Comparison of ENCODE assay signal across 16 cellular contexts in genomic region chr4:79949186-79949585, GRCh38.
DNase-seq lines count a peak whose midpoint lies in the region; ATAC-seq and TF ChIP-seq lines count a peak whose summit lies in the region.
"Had no signal": no experiment of that assay in that cellular context is flagged by ENCODE, and none has a peak within 500 bp of the region (broad histone marks: within the 10 kb centered on the region; RNA-seq: fewer than 3 reads in every experiment).

No MANE protein-coding gene starts in this region.

- no peak for ATAC-seq in activated T-helper 17 cell treated with anti-CD3 and anti-CD28 coated beads, Interleukin-2, amount 50 U/mL, for 72 hours (replicated peaks)
- ATAC-seq in GM21619 (IDR thresholded peaks at IDR 0.05; ENCODE audit: unreplicated experiment): no peak
- ATAC-seq in GM18861 (IDR thresholded peaks at IDR 0.05; ENCODE audit: unreplicated experiment): no peak
- ATAC-seq: GM12878 had no signal

- no peaks in the 10 kb centered on the region for H3K27me3 Mint-ChIP-seq in activated T-helper 17 cell treated with anti-CD3 and anti-CD28 coated beads, Interleukin-2, amount 50 U/mL, for 72 hours

- no peaks in the 10 kb centered on the region for H3K9me3 ChIP-seq in neural cell (ENCODE audit: low read length)
- H3K9me3 ChIP-seq: BLaER1 had no signal

- no peaks in the 10 kb centered on the region for H3K36me3 ChIP-seq in neural cell (ENCODE audit: insufficient read depth, low read length)
- H3K36me3 ChIP-seq: BLaER1 had no signal

- TF ChIP-seq RAD21 in neural cell (conservative IDR thresholded peaks at IDR 0.05): no peak

- no peak overlapping the region for H3K4me3 Mint-ChIP-seq in activated T-helper 17 cell treated with anti-CD3 and anti-CD28 coated beads, Interleukin-2, amount 50 U/mL, for 72 hours
- H3K4me3 Mint-ChIP-seq: HFFc6 had no signal

- no peaks in the 10 kb centered on the region for H3F3A ChIP-seq in neural cell (ENCODE audit: insufficient read depth, low read length, poor library complexity, severe bottlenecking)

- H3K27ac ChIP-seq in neural cell (ENCODE audit: low read length): no peak overlapping the region
- H3K27ac ChIP-seq: BLaER1 had no signal

- no peak for TF ChIP-seq CTCF in neural cell (IDR thresholded peaks at IDR 0.05; ENCODE audit: poor library complexity, severe bottlenecking)

- TF ChIP-seq EP300 in neural cell (conservative IDR thresholded peaks at IDR 0.05; ENCODE audit: poor library complexity, severe bottlenecking): no peak

- peak; percentile 40 for DNase-seq in NCI-H82 (lab: John Stamatoyannopoulos, UW)
- DNase-seq in NCI-H82 treated with DMSO at 0.1 percent for 48 hours (lab: John Stamatoyannopoulos, UW; ENCODE audit: unreplicated experiment): no peak
- DNase-seq in NCI-H146 treated with DMSO at 0.1 percent for 48 hours (lab: John Stamatoyannopoulos, UW; ENCODE audit: unreplicated experiment): peak; percentile 36
- DNase-seq in SKM-1 treated with dmso at 0.1 percent for 144 hours (lab: John Stamatoyannopoulos, UW; ENCODE audit: unreplicated experiment): no peak
- DNase-seq: 8988T, AML-193, Calu3, DMS 273 treated with DMSO at 0.1 percent for 48 hours, HCEC 1CT, HFFc6 had no signal

- no peaks in the 10 kb centered on the region for H4K20me1 ChIP-seq in neural cell (ENCODE audit: insufficient read depth)
- H4K20me1 ChIP-seq: BLaER1 had no signal

- H3K36me3 Mint-ChIP-seq in activated T-helper 17 cell treated with anti-CD3 and anti-CD28 coated beads, Interleukin-2, amount 50 U/mL, for 72 hours (ENCODE audit: low read depth): peaks cover 8% of the 10 kb centered on the region

- no peak overlapping the region for H3K9ac ChIP-seq in neural cell (ENCODE audit: low read length)
- H3K9ac ChIP-seq: BLaER1 had no signal

- no peak overlapping the region for H3K4me2 ChIP-seq in neural cell (ENCODE audit: low read length)
- H3K4me2 ChIP-seq: BLaER1 had no signal

- H2AFZ ChIP-seq in neural cell (ENCODE audit: low read depth, low read length): no peak overlapping the region

- H3K9me2 ChIP-seq in neural cell (ENCODE audit: insufficient read depth, low read length): no peaks in the 10 kb centered on the region

- H3K27ac Mint-ChIP-seq in activated T-helper 17 cell treated with anti-CD3 and anti-CD28 coated beads, Interleukin-2, amount 50 U/mL, for 72 hours: peak overlapping the region; percentile 28

- H3K4me1 Mint-ChIP-seq in activated T-helper 17 cell treated with anti-CD3 and anti-CD28 coated beads, Interleukin-2, amount 50 U/mL, for 72 hours: peaks cover 10% of the 10 kb centered on the region

- H3K79me2 ChIP-seq in neural cell (replicated peaks; ENCODE audit: insufficient read depth, low read length): no peaks in the 10 kb centered on the region

- H3K4me3 ChIP-seq in neural cell (ENCODE audit: low read length): no peak overlapping the region
- H3K4me3 ChIP-seq: BLaER1, GM12878 had no signal

- H3K27me3 ChIP-seq in neural cell (ENCODE audit: insufficient read depth, low read depth, low read length): no peaks in the 10 kb centered on the region
- H3K27me3 ChIP-seq: BLaER1 had no signal

- H3K9me3 Mint-ChIP-seq in activated T-helper 17 cell treated with anti-CD3 and anti-CD28 coated beads, Interleukin-2, amount 50 U/mL, for 72 hours: no peaks in the 10 kb centered on the region
- H3K9me3 Mint-ChIP-seq: HFFc6 had no signal

TF ChIP-seq in neural cell, 6 proteins besides CTCF, POLR2A, EP300 and RAD21:
- TF ChIP-seq POLR2AphosphoS5 (IDR thresholded peaks at IDR 0.05) (peak; percentile 35), MXI1 (conservative IDR thresholded peaks at IDR 0.05; ENCODE audit: poor library complexity, severe bottlenecking) (no peak), TAF1 (IDR thresholded peaks at IDR 0.05; ENCODE audit: low read depth) (no peak), EZH2 (IDR thresholded peaks at IDR 0.05; ENCODE audit: borderline replicate concordance, insufficient read depth, low read length, poor library complexity, severe bottlenecking) (no peak)

Comparison
In these comparisons a context has a peak if more than half of its experiments do, and no peak if none do; other contexts are left out.
1. DNase-seq: peak in NCI-H82 (single experiment) and NCI-H146 treated with DMSO at 0.1 percent for 48 hours (single experiment); none in NCI-H82 treated with DMSO at 0.1 percent for 48 hours (single experiment) and SKM-1 treated with dmso at 0.1 percent for 144 hours (single experiment).